Comparison of ENCODE assay signal across 19 cellular contexts in the genomic region with DNA sequence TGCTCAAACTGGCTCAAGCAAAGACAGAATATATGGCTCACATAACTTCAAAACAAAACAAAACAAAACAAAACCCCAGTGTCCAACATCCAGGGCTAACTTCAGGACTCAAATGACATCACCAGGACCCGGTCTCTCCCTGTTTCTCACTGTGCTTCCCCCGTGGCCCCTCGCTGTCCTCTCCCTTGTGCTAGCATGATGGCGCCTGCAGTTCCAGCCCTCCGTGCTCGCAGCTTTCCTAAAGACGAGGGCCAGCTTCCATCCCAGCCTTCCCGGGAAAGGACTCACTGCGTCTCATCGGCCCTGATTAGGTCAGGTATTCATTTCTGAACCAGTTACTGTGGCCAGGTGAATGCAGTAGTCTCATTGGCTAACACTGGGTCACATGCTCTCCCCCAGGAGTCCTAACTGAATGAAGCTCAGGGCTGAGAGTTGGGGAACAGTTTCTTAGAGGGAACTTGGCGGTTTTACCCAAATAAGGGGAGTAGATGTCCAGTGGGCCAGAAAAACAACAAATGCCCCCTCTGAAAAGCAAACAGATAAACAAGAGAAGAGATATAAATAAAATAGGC. TPM values are rescaled to one million over a fixed set of nuclear protein-coding genes. Genes with fewer than 3 reads are reported as not detected.
DNase-seq lines count a peak whose midpoint lies in the region; ATAC-seq, FAIRE-seq and TF ChIP-seq lines count a peak whose summit lies in the region.
"Had no signal": no experiment of that assay in that cellular context is flagged by ENCODE, and none has a peak within 500 bp of the region (broad histone marks: within the 10 kb centered on the region; RNA-seq: fewer than 3 reads in every experiment).

No MANE protein-coding gene starts in this region.

- TF ChIP-seq RAD21 in IMR-90 (IDR thresholded peaks at IDR 0.05; ENCODE audit: low read length): no peak
- TF ChIP-seq RAD21 in K562 (CRISPR knock-in tag; conservative IDR thresholded peaks at IDR 0.05 in 1 of 2, IDR thresholded peaks at IDR 0.05 in 1 of 2): no peak

- no peak overlapping the region for H3K4me3 ChIP-seq in IMR-90 (ENCODE audit: insufficient read depth, low read depth, low read length)
- no peak overlapping the region for H3K4me3 ChIP-seq in K562
- no peak overlapping the region for H3K4me3 ChIP-seq in spleen
- H3K4me3 ChIP-seq: A549, BLaER1, GM23248 had no signal

- no peak for TF ChIP-seq EP300 in K562 (IDR thresholded peaks at IDR 0.05; ENCODE audit: low read length)

- TF ChIP-seq POLR2A in IMR-90 (IDR thresholded peaks at IDR 0.05; ENCODE audit: low read depth, low read length): no peak
- no peak for TF ChIP-seq POLR2A in K562 (conservative IDR thresholded peaks at IDR 0.05)
- no peak for TF ChIP-seq POLR2A in spleen (IDR thresholded peaks at IDR 0.05)

- no peak overlapping the region for H3K4ac ChIP-seq in IMR-90 (ENCODE audit: low read depth, low read length)

- no TSS peak for BruUV-seq in IMR-90 (replicated peaks; lab: Mats Ljungman, UMichigan)
- no TSS peak for BruUV-seq in K562 (replicated peaks; lab: Mats Ljungman, UMichigan)

- CTCF ChIA-PET in IMR-90 (lab: Yijun Ruan, JAX): no interaction called here
- CTCF ChIA-PET in K562 (lab: Yijun Ruan, JAX; ENCODE audit: low intra/inter-chr PET ratio): no interaction called here

- no peak overlapping the region for H2BK5ac ChIP-seq in IMR-90 (ENCODE audit: low read depth, low read length, poor library complexity, severe bottlenecking)

- H4K8ac ChIP-seq in IMR-90 (ENCODE audit: low read depth in 2 of 2, low read length in 2 of 2): no peak overlapping the region

- H3K27me3 ChIP-seq in IMR-90 (ENCODE audit: control insufficient read depth, insufficient read depth, low read length) (peaks cover 21% of the 10 kb centered on the region), K562 (ENCODE audit: control insufficient read depth in 2 of 2, insufficient read depth in 2 of 2, low read length in 2 of 2) (peaks cover 1 to 35% of the 10 kb centered on the region in 2 experiments; a peak in 3 of 5 replicates), spleen (replicated peaks in 1 of 7) (peaks cover 0 to 18% (median 0%) of the 10 kb centered on the region in 7 donors)
- H3K27me3 ChIP-seq: BLaER1 had no signal

- no peaks in the 10 kb centered on the region; the same call in 1 of the 2 replicates for H3K9me1 ChIP-seq in IMR-90 (ENCODE audit: insufficient read depth, low read length)
- no peaks in the 10 kb centered on the region for H3K9me1 ChIP-seq in K562 (ENCODE audit: control insufficient read depth, insufficient read depth, low read length)

- no peak overlapping the region for H3K18ac ChIP-seq in IMR-90 (ENCODE audit: low read depth, low read length)

- H3K36me3 ChIP-seq in IMR-90 (ENCODE audit: control insufficient read depth, insufficient read depth, low read length) (no peaks in the 10 kb centered on the region), K562 (ENCODE audit: control insufficient read depth, insufficient read depth, low read length) (no peaks in the 10 kb centered on the region), spleen (no peaks in the 10 kb centered on the region)
- H3K36me3 ChIP-seq: BLaER1 had no signal

- H3K9ac ChIP-seq in IMR-90 (ENCODE audit: low read depth, low read length) (no peak overlapping the region), K562 (ENCODE audit: insufficient read depth in 1 of 2, low read depth in 2 of 2, low read length in 2 of 2) (peak overlapping the region in 1 of 2 experiments; percentile 13; a peak in 1 of 4 replicates)
- H3K9ac ChIP-seq: BLaER1, GM23248 had no signal

- no peak for DNase-seq in IMR-90
- peak in 3 of 4 experiments; percentile 43 to 56 (median 51) for DNase-seq in K562 (ENCODE audit: extremely low read depth in 1 of 4, low spot score in 3 of 4)
- DNase-seq in mesenteric fat pad (ENCODE audit: low spot score): peak; percentile 75
- DNase-seq in spleen: peak; percentile 28
- DNase-seq in Kasumi-1 (lab: John Stamatoyannopoulos, UW): no peak
- DNase-seq in amniotic stem cell (lab: John Stamatoyannopoulos, UW): no peak
- no peak for DNase-seq in frontal cortex (ENCODE audit: low spot score in 2 of 2)
- DNase-seq: Caco-2; CD8-positive, alpha-beta memory T cell; DND-41; GDM1; GM23248; HCEC 1CT; KG1 had no signal

- H3K27ac ChIP-seq in IMR-90 (ENCODE audit: insufficient read depth, low read length) (no peak overlapping the region), K562 (ENCODE audit: extremely low read depth, low read depth, low read length) (no peak overlapping the region), spleen (no peak overlapping the region)
- H3K27ac ChIP-seq: A549, BLaER1, GM23248, HL-60 had no signal

- intact Hi-C loops in IMR-90 (cut with micrococcal nuclease): no loop called here
- intact Hi-C loops in K562 (cut with micrococcal nuclease): no loop called here
- intact Hi-C loops in spleen (cut with DNase I; ENCODE audit: low total_unique reads): no loop called here

- H2BK20ac ChIP-seq in IMR-90 (ENCODE audit: low read depth, low read length): no peak overlapping the region

- no peak overlapping the region for H3K23ac ChIP-seq in IMR-90 (ENCODE audit: low read depth, low read length)

- POLR2A ChIA-PET in IMR-90 (lab: Charles Lee; ENCODE audit: unreplicated experiment): no interaction called here
- POLR2A ChIA-PET in K562 (lab: Yijun Ruan, JAX): interaction anchor here (0.7 kb wide), 2 partner anchors 10 to 605 kb away, joined by 3 read pairs; no protein-coding TSS in a partner anchor

- no peak overlapping the region for H4K91ac ChIP-seq in IMR-90 (ENCODE audit: insufficient read depth, low read depth, low read length)

- H3K79me1 ChIP-seq in IMR-90 (ENCODE audit: low read depth in 1 of 2, low read length in 2 of 2): no peaks in the 10 kb centered on the region

- H3K4me1 ChIP-seq in IMR-90 (ENCODE audit: control insufficient read depth, insufficient read depth, low read length): no peaks in the 10 kb centered on the region
- no peaks in the 10 kb centered on the region; a peak in 1 of 5 replicates for H3K4me1 ChIP-seq in K562 (replicated peaks in 1 of 2; ENCODE audit: control insufficient read depth in 2 of 2, insufficient read depth in 2 of 2, low read length in 2 of 2)
- no peaks in the 10 kb centered on the region for H3K4me1 ChIP-seq in spleen
- H3K4me1 ChIP-seq: A549, Caco-2 had no signal

- peak overlapping the region; percentile 40 for H2AFZ ChIP-seq in IMR-90 (replicated peaks; ENCODE audit: low read length, poor library complexity)
- H2AFZ ChIP-seq in K562 (ENCODE audit: low read depth, low read length): peak overlapping the region; percentile 67
- H2AFZ ChIP-seq: GM23248 had no signal

- H2BK120ac ChIP-seq in IMR-90 (ENCODE audit: low read depth, low read length): no peak overlapping the region

- no peak overlapping the region for H4K5ac ChIP-seq in IMR-90 (ENCODE audit: low read depth, low read length)

- H4K20me1 ChIP-seq in IMR-90 (ENCODE audit: insufficient read depth, low read length): no peaks in the 10 kb centered on the region
- H4K20me1 ChIP-seq in K562 (replicated peaks; ENCODE audit: control insufficient read depth, insufficient read depth, low read length): no peaks in the 10 kb centered on the region
- H4K20me1 ChIP-seq: BLaER1 had no signal

- in situ Hi-C loops in IMR-90 (cut with MboI; ENCODE audit: low sequenced_read_pairs) (no loop called here), K562 (cut with MboI) (no loop called here)

- H2AK5ac ChIP-seq in IMR-90 (ENCODE audit: low read depth, low read length): no peak overlapping the region

- no peak overlapping the region for H3K56ac ChIP-seq in IMR-90 (ENCODE audit: extremely low read depth, insufficient read depth, low read length)

- no peaks in the 10 kb centered on the region for H3K79me2 ChIP-seq in K562 (ENCODE audit: control insufficient read depth, insufficient read depth, low read length)

- H2BK15ac ChIP-seq in IMR-90 (ENCODE audit: low read depth, low read length): no peak overlapping the region

- H3K14ac ChIP-seq in IMR-90 (replicated peaks; ENCODE audit: low read depth, low read length): no peak overlapping the region

- dilution Hi-C loops in IMR-90 (cut with HindIII; ENCODE audit: low sequenced_read_pairs, unreplicated experiment): no loop called here

- no peak for FAIRE-seq in K562 (lab: Jason Lieb, UNC)
- no peak for FAIRE-seq in frontal cortex (lab: Jason Lieb, UNC)
- FAIRE-seq: A549, GM19239 had no signal

- H2AK9ac ChIP-seq in IMR-90 (replicated peaks; ENCODE audit: low read depth, low read length, poor library complexity): no peak overlapping the region

- ATAC-seq in IMR-90 (ENCODE audit: low read depth): no peak
- ATAC-seq in K562: peak; percentile 81
- no peak for ATAC-seq in GM21619 (IDR thresholded peaks at IDR 0.05; ENCODE audit: unreplicated experiment)
- ATAC-seq: A549 had no signal

- 77% methylated on average over 3 of the region's 11 CpGs; no CpG with 5 or more reads in 1 of the 2 experiments for WGBS in IMR-90 (ENCODE audit: extremely low coverage in 2 of 2, insufficient read length in 1 of 2), 2 experiments
- WGBS in K562 (ENCODE audit: insufficient coverage, low coverage, missing lambda C conversion rate): 18% methylated on average over 7 of the region's 11 CpGs
- 83 to 93% (median 92%) methylated on average over 11 of the region's 11 CpGs for WGBS in spleen, 5 donors

- TF ChIP-seq CTCF in IMR-90 (conservative IDR thresholded peaks at IDR 0.05; ENCODE audit: low read depth, low read length) (no peak), K562 (IDR thresholded peaks at IDR 0.05 in 2 of 3, conservative IDR thresholded peaks at IDR 0.05 in 1 of 3; ENCODE audit: insufficient read depth in 2 of 3, low read depth in 1 of 3, low read length in 3 of 3) (no peak), spleen (IDR thresholded peaks at IDR 0.05 in 8 of 11, conservative IDR thresholded peaks at IDR 0.05 in 3 of 11) (no peak)

- no peaks in the 10 kb centered on the region for H3K9me3 ChIP-seq in IMR-90 (ENCODE audit: control insufficient read depth, insufficient read depth, low read length)
- H3K9me3 ChIP-seq in K562 (replicated peaks; ENCODE audit: control insufficient read depth, insufficient read depth, low read depth, low read length): no peaks in the 10 kb centered on the region
- H3K9me3 ChIP-seq in spleen: no peaks in the 10 kb centered on the region
- H3K9me3 ChIP-seq: A549, BLaER1, Caco-2 had no signal

- H3K4me2 ChIP-seq in IMR-90 (ENCODE audit: low read depth, low read length): no peak overlapping the region
- H3K4me2 ChIP-seq in K562 (ENCODE audit: insufficient read depth, low read length): peak overlapping the region; percentile 55
- H3K4me2 ChIP-seq: A549, BLaER1 had no signal

RNA-seq across cellular contexts. Expression of a gene that starts 33.0 kb away (rescaled TPM):
- total RNA-seq in IMR-90 (2012; rRNA removed) (74.2 and 81.0 TPM in 2 replicates), K562 (2014; rRNA removed) (6.0 and 7.2 TPM in 2 replicates), K562 (2014; rRNA removed; fragmentation: Illumina TruSeq; extraction: Trizol) (8.0 and 8.3 TPM in 2 replicates), K562 (2015; rRNA removed; fragmentation: Illumina TruSeq; extraction: Trizol) (6.9 and 7.2 TPM in 2 replicates), K562 (2021) (6.5 and 8.8 TPM in 2 replicates), mesenteric fat pad (56.5 TPM), spleen (10 to 100 TPM; 32.2 to 74.4 (median 52.0) TPM), frontal cortex (32.6 TPM)
- polyA plus RNA-seq in IMR-90 (2012; rRNA removed) (80.2 and 86.6 TPM in 2 replicates), K562 (2011; rRNA removed) (1.3 and 1.8 TPM in 2 replicates), K562 (2014; fragmentation: Illumina TruSeq; extraction: Trizol) (2.0 and 3.2 TPM in 2 replicates), K562 (2014; fragmentation: Nextera tagmentation; extraction: Ambion mirVana) (1 to 10 TPM; 1.5 to 1.9 TPM), K562 (2014; rRNA removed) (5.1 and 5.6 TPM in 2 replicates), spleen (10 to 100 TPM in 1 of 3 donors, 1 to 10 TPM in 2; 6.7 to 19.2 (median 7.0) TPM)
- polyA plus RNA-seq in IMR-90 (2012; cell fraction: cytosol; rRNA removed): 63.0 and 104 TPM in 2 replicates
- polyA plus RNA-seq in IMR-90 (2012; cell fraction: nucleus; rRNA removed; ENCODE audit: low replicate concordance): 167 and 220 TPM in 2 replicates
- 15.3 and 51.2 TPM in 2 replicates for total RNA-seq in K562 (2011; cell fraction: chromatin; rRNA removed; ENCODE audit: low replicate concordance)
- 15.2 and 21.3 TPM in 2 replicates for total RNA-seq in K562 (2011; cell fraction: nucleolus; rRNA removed)
- total RNA-seq in K562 (2011; cell fraction: nucleoplasm; rRNA removed): 17.3 and 22.5 TPM in 2 replicates
- polyA plus RNA-seq in K562 (2011; cell fraction: cytosol; rRNA removed): 0.41 and 1.2 TPM in 2 replicates
- 1.1 and 1.4 TPM in 2 replicates for polyA plus RNA-seq in K562 (2011; cell fraction: nucleus; rRNA removed)
- polyA plus RNA-seq in K562 (2012): 2.5 and 2.7 TPM in 2 replicates
- 14.4 and 22.5 TPM in 2 replicates for polyA minus RNA-seq in K562 (2011; rRNA and poly(A)+ RNA removed)
- 9.6 and 12.3 TPM in 2 replicates for polyA minus RNA-seq in K562 (2011; cell fraction: cytosol; rRNA and poly(A)+ RNA removed)
- 11.4 and 17.2 TPM in 2 replicates for polyA minus RNA-seq in K562 (2011; cell fraction: nucleus; rRNA and poly(A)+ RNA removed)

Comparison
In these comparisons a context has a peak if more than half of its experiments do, and no peak if none do; other contexts are left out.
1. DNase-seq: peak in K562 (3 of 4), mesenteric fat pad (single experiment) and spleen (single experiment); none in IMR-90 (single experiment), Kasumi-1 (0 of 2), amniotic stem cell (single experiment) and frontal cortex (0 of 2).